In genomic region chr2:135997380-135997779, GRCh38 we compare ENCODE assay signal across 7 cellular contexts. TPM values are rescaled to one million over a fixed set of nuclear protein-coding genes. Genes with fewer than 3 reads are reported as not detected.
DNase-seq lines count a peak whose midpoint lies in the region; ATAC-seq and TF ChIP-seq lines count a peak whose summit lies in the region.

No MANE protein-coding gene starts in this region.

- CTCF ChIA-PET in activated B cell treated with CpG ODN at 0.5 μM for 24 hours (lab: Charles Lee) = interaction anchor here (0.6 to 4.2 kb wide), 45 partner anchors 9 to 426 kb away, joined by 3 to 77 read pairs (median 4); partner anchors contain the start of genes CXCR4 and DARS1

- H3K36me3 Mint-ChIP-seq in activated B cell treated with CpG ODN at 0.5 μM for 24 hours (ENCODE audit: low read depth) (no peaks in the 10 kb centered on the region), progenitor cell of endocrine pancreas (ENCODE audit: insufficient read depth) (no peaks in the 10 kb centered on the region)

- POLR2A ChIA-PET in activated B cell treated with CpG ODN at 0.5 μM for 24 hours (lab: Charles Lee) = interaction anchor here (0.6 to 5.4 kb wide), 22 partner anchors 8 to 387 kb away, joined by 3 to 83 read pairs (median 10); partner anchors contain the start of genes CXCR4 and DARS1

- no peak for TF ChIP-seq CTCF in activated B cell treated with CpG ODN at 0.5 μM for 24 hours (IDR thresholded peaks at IDR 0.05)
- TF ChIP-seq CTCF in progenitor cell of endocrine pancreas (IDR thresholded peaks at IDR 0.05; ENCODE audit: unreplicated experiment) = peak; percentile 45

- no peaks in the 10 kb centered on the region for H3K27me3 Mint-ChIP-seq in activated B cell treated with CpG ODN at 0.5 μM for 24 hours
- H3K27me3 Mint-ChIP-seq in progenitor cell of endocrine pancreas = no peaks in the 10 kb centered on the region

- H3K4me3 Mint-ChIP-seq in activated B cell treated with CpG ODN at 0.5 μM for 24 hours = peak overlapping the region; percentile 24
- no peak overlapping the region for H3K4me3 Mint-ChIP-seq in progenitor cell of endocrine pancreas (ENCODE audit: low read depth)

- intact Hi-C loops in activated B cell treated with CpG ODN at 0.5 μM for 24 hours (cut with micrococcal nuclease) = loop anchor here (1.0 to 5.0 kb wide), 7 partner anchors 11 to 381 kb away; partner anchors contain the start of gene DARS1

- peak; percentile 41 for DNase-seq in activated B cell treated with CpG ODN at 0.5 μM for 24 hours
- peak; percentile 25 for DNase-seq in progenitor cell of endocrine pancreas (ENCODE audit: low spot score, unreplicated experiment)
- no peak for DNase-seq in dermis blood vessel endothelial cell
- DNase-seq in COR-L47 (lab: John Stamatoyannopoulos, UW) = no peak

- ATAC-seq in GM19351 (IDR thresholded peaks at IDR 0.05; ENCODE audit: unreplicated experiment) (peak; percentile 62), HG03432 (IDR thresholded peaks at IDR 0.05; ENCODE audit: unreplicated experiment) (peak; percentile 79), activated B cell treated with CpG ODN at 0.5 μM for 24 hours (ENCODE audit: low read depth) (peak; percentile 97), HG03175 (IDR thresholded peaks at IDR 0.05; ENCODE audit: unreplicated experiment) (no peak)

- H3K9me3 Mint-ChIP-seq in activated B cell treated with CpG ODN at 0.5 μM for 24 hours (no peaks in the 10 kb centered on the region), progenitor cell of endocrine pancreas (ENCODE audit: low read depth) (no peaks in the 10 kb centered on the region)

- H3K4me1 Mint-ChIP-seq in activated B cell treated with CpG ODN at 0.5 μM for 24 hours (peaks cover 51% of the 10 kb centered on the region), progenitor cell of endocrine pancreas (ENCODE audit: low read depth) (no peaks in the 10 kb centered on the region)

- H3K27ac Mint-ChIP-seq in activated B cell treated with CpG ODN at 0.5 μM for 24 hours (peak overlapping the region; percentile 86), progenitor cell of endocrine pancreas (no peak overlapping the region)

RNA-seq across cellular contexts. Expression of gene DARS1, which starts 12.0 kb away (rescaled TPM):
- total RNA-seq in activated B cell treated with CpG ODN at 0.5 μM for 24 hours (96.3 and 103 TPM in 2 replicates), progenitor cell of endocrine pancreas (65.0 and 69.7 TPM in 2 replicates), dermis blood vessel endothelial cell (53.6 and 79.0 TPM in 2 replicates)

Comparison
In these comparisons a context has a peak if more than half of its experiments do, and no peak if none do; other contexts are left out.
1. DNase-seq: peak in activated B cell treated with CpG ODN at 0.5 μM for 24 hours (single experiment) and progenitor cell of endocrine pancreas (single experiment); none in dermis blood vessel endothelial cell (single experiment) and COR-L47 (single experiment).